Comparison of ENCODE assay signal across 8 cellular contexts in the genomic region with DNA sequence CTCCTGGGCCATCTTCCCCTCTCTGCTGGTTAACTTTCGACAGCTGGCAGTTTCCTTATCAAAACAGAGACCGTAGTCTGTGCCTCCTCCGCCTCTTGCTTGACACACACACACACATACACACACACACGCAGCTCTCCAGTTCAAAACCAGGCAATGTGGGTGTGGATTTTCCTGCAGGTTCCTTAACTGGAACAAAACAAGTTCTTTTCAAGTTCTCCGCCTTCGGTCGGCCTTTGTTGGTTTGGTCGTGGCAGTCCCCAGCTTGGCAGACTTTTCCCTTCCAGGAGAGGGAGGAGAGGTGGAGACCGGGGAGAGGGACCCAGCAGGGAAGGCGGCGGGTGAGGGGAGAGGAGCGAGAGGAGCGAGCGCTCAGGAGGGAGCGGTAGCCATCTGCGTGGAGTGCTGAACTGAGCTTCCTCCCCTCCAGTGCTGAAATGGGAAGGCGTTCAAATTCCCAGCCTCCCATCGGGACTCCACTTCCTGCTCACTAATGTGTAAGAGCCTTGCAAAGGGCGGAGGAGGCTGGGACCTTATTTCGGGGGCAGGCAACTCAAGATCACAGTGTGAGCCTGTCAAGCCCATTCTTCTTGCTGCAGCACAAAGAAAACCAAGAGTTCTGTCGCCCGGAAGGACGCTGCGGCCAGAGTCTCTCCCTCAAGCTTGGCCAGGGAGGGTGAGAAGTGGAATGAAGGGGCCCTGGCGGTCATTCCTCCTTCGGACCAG.
DNase-seq lines count a peak whose midpoint lies in the region; ATAC-seq and TF ChIP-seq lines count a peak whose summit lies in the region.

No MANE protein-coding gene starts in this region.

- no peak overlapping the region for H3K27ac ChIP-seq in effector memory CD4-positive, alpha-beta T cell (ENCODE audit: insufficient read depth, low read length, poor library complexity, severe bottlenecking)

- no peaks in the 10 kb centered on the region for H3K9me3 ChIP-seq in effector memory CD4-positive, alpha-beta T cell (ENCODE audit: control insufficient read depth, low read length)

- TF ChIP-seq POLR2A in lower leg skin (IDR thresholded peaks at IDR 0.05) = no peak

- no peak for TF ChIP-seq CTCF in lower leg skin (IDR thresholded peaks at IDR 0.05)

- H3K4me3 ChIP-seq in effector memory CD4-positive, alpha-beta T cell (ENCODE audit: insufficient read depth, low read depth, low read length, poor library complexity, severe bottlenecking) = peak overlapping the region; percentile 22
- H3K4me3 ChIP-seq in lower leg skin (ENCODE audit: low read depth, poor library complexity, severe bottlenecking) = peak overlapping the region; percentile 44

- no peaks in the 10 kb centered on the region for H3K36me3 ChIP-seq in effector memory CD4-positive, alpha-beta T cell (ENCODE audit: control insufficient read depth, insufficient read depth, low read length)

- DNase-seq in DMS 273 treated with DMSO at 0.1 percent for 48 hours (lab: John Stamatoyannopoulos, UW) = peak; percentile 71
- peak; percentile 48 for DNase-seq in T1000 (lab: John Stamatoyannopoulos, UW)
- DNase-seq in effector memory CD4-positive, alpha-beta T cell = no peak
- peak; percentile 75 to 93 for DNase-seq in lower leg skin (ENCODE audit: low spot score in 2 of 2)
- DNase-seq in stimulated activated naive CD8-positive, alpha-beta T cell treated with anti-CD3 and anti-CD28 coated beads, Interleukin-15, Interleukin-2, amounts not matched to agents 100 U/mL and 50 U/mL, for 24 hours = peak; percentile 13
- no peak for DNase-seq in NCI-H2029 (lab: John Stamatoyannopoulos, UW)

- H3K4me1 ChIP-seq in effector memory CD4-positive, alpha-beta T cell (ENCODE audit: control insufficient read depth, insufficient read depth, low read length, poor library complexity, severe bottlenecking) = peaks cover 5% of the 10 kb centered on the region

- peak; percentile 45 for ATAC-seq in HG02588 (IDR thresholded peaks at IDR 0.05; ENCODE audit: unreplicated experiment)
- peak; percentile 33 for ATAC-seq in stimulated activated naive CD8-positive, alpha-beta T cell treated with anti-CD3 and anti-CD28 coated beads, Interleukin-15, Interleukin-2, amounts not matched to agents 100 U/mL and 50 U/mL, for 24 hours
- no peak for ATAC-seq in HG02970 (IDR thresholded peaks at IDR 0.05; ENCODE audit: low FRiP score, unreplicated experiment)

- H3K27me3 ChIP-seq in effector memory CD4-positive, alpha-beta T cell (replicated peaks; ENCODE audit: control insufficient read depth, insufficient read depth, low read length, poor library complexity, severe bottlenecking) = no peaks in the 10 kb centered on the region

- intact Hi-C loops in lower leg skin (cut with DNase I; ENCODE audit: low total_unique reads) = no loop called here

- WGBS in lower leg skin, 2 donors = 15 to 27% methylated on average over 25 to 26 of the region's 26 CpGs

Comparison
In these comparisons a context has a peak if more than half of its experiments do, and no peak if none do; other contexts are left out.
1. DNase-seq: peak in DMS 273 treated with DMSO at 0.1 percent for 48 hours (single experiment), T1000 (single experiment), lower leg skin (2 of 2) and stimulated activated naive CD8-positive, alpha-beta T cell treated with anti-CD3 and anti-CD28 coated beads, Interleukin-15, Interleukin-2, amounts not matched to agents 100 U/mL and 50 U/mL, for 24 hours (single experiment); none in effector memory CD4-positive, alpha-beta T cell (0 of 3) and NCI-H2029 (single experiment).